ENCODE assay signal across 23 cellular contexts in genomic region chrX:14851526-14851925, GRCh38.
"Had no signal": no experiment of that assay in that cellular context is flagged by ENCODE, and none has a peak within 500 bp of the region (broad histone marks: within the 10 kb centered on the region; RNA-seq: fewer than 3 reads in every experiment).

No MANE protein-coding gene starts in this region.

- DNase-seq: activated CD4-positive, alpha-beta memory T cell treated with anti-CD3 and anti-CD28 coated beads for 36 hours; activated CD4-positive, alpha-beta T cell treated with anti-CD3 and anti-CD28 coated beads, Interleukin-2, amount 10 ng/mL, durations not matched to agents 24 days and 14 days; activated CD4-positive, CD25-positive, alpha-beta regulatory T cell treated with anti-CD3 and anti-CD28 coated beads, Interleukin-2, amount 50 U/mL, for 72 hours; activated CD8-positive, alpha-beta memory T cell treated with anti-CD3 and anti-CD28 coated beads, Interleukin-2, amount 50 U/mL, for 4 hours; activated gamma-delta T cell treated with Interleukin-2 at 50 U/mL for 16 hours; activated naive CD4-positive, alpha-beta T cell treated with anti-CD3 and anti-CD28 coated beads, Interleukin-2, amount 50 U/mL, for 16 hours; activated T-cell treated with anti-CD3 and anti-CD28 coated beads, Interleukin-2, amount 50 U/mL, for 24 hours; amniotic stem cell; caudate nucleus; cortex of kidney; foreskin fibroblast; head of caudate nucleus; hippocampal formation; naive thymus-derived CD8-positive, alpha-beta T cell; posterior cingulate gyrus; right lobe of liver; stimulated activated CD4-positive, alpha-beta T cell treated with anti-CD3 and anti-CD28 coated beads, Interleukin-12 subunit alpha, Interleukin-12 subunit beta, amount 100 ng/mL, for 4 hours; stimulated activated CD4-positive, alpha-beta T cell treated with anti-CD3 and anti-CD28 coated beads, Interleukin-4, amount 100 ng/mL, for 1 hour; stimulated activated naive CD8-positive, alpha-beta T cell treated with anti-CD3 and anti-CD28 coated beads, Interleukin-15, Interleukin-2, amounts not matched to agents 100 U/mL and 50 U/mL, for 24 hours; T1000; testis; transverse colon had no signal

- H3K4me3 ChIP-seq: neural progenitor cell, right lobe of liver, testis, transverse colon had no signal

- H3K36me3 ChIP-seq: right lobe of liver, transverse colon had no signal

- H3K4me1 ChIP-seq: neural progenitor cell, right lobe of liver, testis, transverse colon had no signal

- H3K27me3 ChIP-seq: neural progenitor cell, right lobe of liver, testis, transverse colon had no signal

- H3K27ac ChIP-seq: neural progenitor cell, right lobe of liver, testis, transverse colon had no signal

- H3K4me2 ChIP-seq: neural progenitor cell had no signal

- H2AFZ ChIP-seq: neural progenitor cell had no signal

- H3K9me3 ChIP-seq: testis, transverse colon had no signal

- ATAC-seq: naive thymus-derived CD8-positive, alpha-beta T cell; right lobe of liver; stimulated activated naive CD8-positive, alpha-beta T cell treated with anti-CD3 and anti-CD28 coated beads, Interleukin-15, Interleukin-2, amounts not matched to agents 100 U/mL and 50 U/mL, for 24 hours had no signal

- H3K9ac ChIP-seq: neural progenitor cell had no signal
